8 cellular contexts compared by ENCODE assay signal in the genomic region with DNA sequence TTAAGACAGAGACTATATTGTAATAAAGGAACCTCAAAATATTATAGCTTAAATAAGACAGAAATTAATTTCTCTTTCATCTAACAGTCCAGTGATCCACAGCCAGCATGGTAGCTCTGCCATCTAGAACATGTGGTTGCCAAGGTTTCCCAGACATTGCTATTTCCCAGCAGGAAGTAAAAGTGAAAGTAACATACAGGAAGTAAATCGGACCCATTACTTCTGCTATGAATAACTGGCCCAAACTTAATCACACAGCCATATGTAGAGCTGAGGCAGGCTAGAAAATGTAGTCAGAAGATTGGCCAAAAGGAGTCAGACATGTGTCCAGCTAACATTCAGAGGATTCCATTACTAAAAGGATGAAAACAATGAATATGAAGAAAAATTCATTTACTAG.
DNase-seq lines count a peak whose midpoint lies in the region; ATAC-seq and TF ChIP-seq lines count a peak whose summit lies in the region.

No MANE protein-coding gene starts in this region.

- no peaks in the 10 kb centered on the region for H3K27me3 ChIP-seq in BLaER1 treated with 17β-estradiol and CSF1 and Interleukin-3, amounts not matched to agents 10 nM and 100 nM
- no peaks in the 10 kb centered on the region for H3K27me3 ChIP-seq in endocrine pancreas (ENCODE audit: control insufficient read depth, insufficient read depth, low read length)
- H3K27me3 ChIP-seq in Peyer's patch = no peaks in the 10 kb centered on the region

- H3K4me3 ChIP-seq in BLaER1 treated with 17β-estradiol and CSF1 and Interleukin-3, amounts not matched to agents 10 nM and 100 nM = no peak overlapping the region
- H3K4me3 ChIP-seq in endocrine pancreas (ENCODE audit: control insufficient read depth, insufficient read depth, low read length) (peak overlapping the region; percentile 90), Peyer's patch (no peak overlapping the region)

- peak overlapping the region in 10 of 11 experiments; percentile 1 to 49 (median 30); a peak in 14 of 22 replicates for H3K4me2 ChIP-seq in BLaER1 treated with 17β-estradiol and CSF1 and Interleukin-3, amounts not matched to agents 10 nM and 100 nM

- TF ChIP-seq CTCF in Peyer's patch (IDR thresholded peaks at IDR 0.05) = no peak

- H3K4me3 Mint-ChIP-seq in activated T-helper 2 cell treated with anti-CD3 and anti-CD28 coated beads, Interferon-gamma antibody, Interleukin-2, Interleukin-4, amounts not matched to agents 10 μg/mL and 5 μg/mL and 100 μg/mL, durations not matched to agents 14 hours and 24 hours and 36 hours (ENCODE audit: low read depth) = no peak overlapping the region

- no peak overlapping the region for H3K9ac ChIP-seq in BLaER1 treated with 17β-estradiol and CSF1 and Interleukin-3, amounts not matched to agents 10 nM and 100 nM
- H3K9ac ChIP-seq in endocrine pancreas (ENCODE audit: control insufficient read depth, insufficient read depth, low read length) = peak overlapping the region; percentile 4

- H3K9me3 ChIP-seq in BLaER1 treated with 17β-estradiol and CSF1 and Interleukin-3, amounts not matched to agents 10 nM and 100 nM (replicated peaks in 1 of 11) = peaks cover 0 to 2% (median under 1%) of the 10 kb centered on the region in 11 experiments; a peak in 7 of 22 replicates
- H3K9me3 ChIP-seq in endocrine pancreas (ENCODE audit: control insufficient read depth, low read length) (no peaks in the 10 kb centered on the region), Peyer's patch (no peaks in the 10 kb centered on the region)

- H3K36me3 Mint-ChIP-seq in activated T-helper 2 cell treated with anti-CD3 and anti-CD28 coated beads, Interferon-gamma antibody, Interleukin-2, Interleukin-4, amounts not matched to agents 10 μg/mL and 5 μg/mL and 100 μg/mL, durations not matched to agents 14 hours and 24 hours and 36 hours (ENCODE audit: low read depth) = no peaks in the 10 kb centered on the region

- peaks cover 0 to 10% (median 2%) of the 10 kb centered on the region in 10 experiments; a peak in 5 of 20 replicates for H3K4me1 ChIP-seq in BLaER1 treated with 17β-estradiol and CSF1 and Interleukin-3, amounts not matched to agents 10 nM and 100 nM
- H3K4me1 ChIP-seq in endocrine pancreas (ENCODE audit: control insufficient read depth, insufficient read depth, low read length) = peaks cover 43% of the 10 kb centered on the region
- H3K4me1 ChIP-seq in Peyer's patch = no peaks in the 10 kb centered on the region

- no peaks in the 10 kb centered on the region for H4K20me1 ChIP-seq in BLaER1 treated with 17β-estradiol and CSF1 and Interleukin-3, amounts not matched to agents 10 nM and 100 nM

- peaks cover 6% of the 10 kb centered on the region for H3K27me3 Mint-ChIP-seq in activated T-helper 2 cell treated with anti-CD3 and anti-CD28 coated beads, Interferon-gamma antibody, Interleukin-2, Interleukin-4, amounts not matched to agents 10 μg/mL and 5 μg/mL and 100 μg/mL, durations not matched to agents 14 hours and 24 hours and 36 hours (ENCODE audit: low read depth)

- intact Hi-C loops in activated T-helper 2 cell treated with anti-CD3 and anti-CD28 coated beads, Interferon-gamma antibody, Interleukin-2, Interleukin-4, amounts not matched to agents 10 μg/mL and 5 μg/mL and 100 μg/mL, durations not matched to agents 14 hours and 24 hours and 36 hours (cut with micrococcal nuclease) = no loop called here

- H3K36me3 ChIP-seq in BLaER1 treated with 17β-estradiol and CSF1 and Interleukin-3, amounts not matched to agents 10 nM and 100 nM = no peaks in the 10 kb centered on the region
- H3K36me3 ChIP-seq in endocrine pancreas (ENCODE audit: control insufficient read depth, insufficient read depth, low read length) (no peaks in the 10 kb centered on the region), Peyer's patch (no peaks in the 10 kb centered on the region)

- DNase-seq in NCI-H2081 treated with DMSO at 0.1 percent for 48 hours (lab: John Stamatoyannopoulos, UW) (peak; percentile 39), Peyer's patch (no peak), HuH-7.5 (ENCODE audit: low spot score) (no peak)
- DNase-seq in activated T-helper 2 cell treated with anti-CD3 and anti-CD28 coated beads, Interferon-gamma antibody, Interleukin-2, Interleukin-4, amounts not matched to agents 10 μg/mL and 5 μg/mL and 100 μg/mL, durations not matched to agents 14 hours and 24 hours and 36 hours (ENCODE audit: low spot score) = no peak

- peak overlapping the region in 1 of 11 experiments; percentile 31; a peak in 1 of 22 replicates for H3K27ac ChIP-seq in BLaER1 treated with 17β-estradiol and CSF1 and Interleukin-3, amounts not matched to agents 10 nM and 100 nM
- H3K27ac ChIP-seq in Peyer's patch = no peak overlapping the region

- H3K27ac Mint-ChIP-seq in activated T-helper 2 cell treated with anti-CD3 and anti-CD28 coated beads, Interferon-gamma antibody, Interleukin-2, Interleukin-4, amounts not matched to agents 10 μg/mL and 5 μg/mL and 100 μg/mL, durations not matched to agents 14 hours and 24 hours and 36 hours = no peak overlapping the region

- H3K4me1 Mint-ChIP-seq in activated T-helper 2 cell treated with anti-CD3 and anti-CD28 coated beads, Interferon-gamma antibody, Interleukin-2, Interleukin-4, amounts not matched to agents 10 μg/mL and 5 μg/mL and 100 μg/mL, durations not matched to agents 14 hours and 24 hours and 36 hours (ENCODE audit: low read depth) = no peaks in the 10 kb centered on the region

- peaks cover 14% of the 10 kb centered on the region for H3K9me3 Mint-ChIP-seq in activated T-helper 2 cell treated with anti-CD3 and anti-CD28 coated beads, Interferon-gamma antibody, Interleukin-2, Interleukin-4, amounts not matched to agents 10 μg/mL and 5 μg/mL and 100 μg/mL, durations not matched to agents 14 hours and 24 hours and 36 hours

- ATAC-seq in GM21390 (IDR thresholded peaks at IDR 0.05; ENCODE audit: unreplicated experiment) (peak; percentile 60), GM21528 (IDR thresholded peaks at IDR 0.05; ENCODE audit: low FRiP score, unreplicated experiment) (no peak)

- no peak for TF ChIP-seq POLR2A in Peyer's patch (IDR thresholded peaks at IDR 0.05)
